In genomic region chr11:10181811-10182210, GRCh38 we compare ENCODE assay signal across 10 cellular contexts.
DNase-seq lines count a peak whose midpoint lies in the region; ATAC-seq and TF ChIP-seq lines count a peak whose summit lies in the region.
"Had no signal": no experiment of that assay in that cellular context is flagged by ENCODE, and none has a peak within 500 bp of the region (broad histone marks: within the 10 kb centered on the region; RNA-seq: fewer than 3 reads in every experiment).

No MANE protein-coding gene starts in this region.

- H3K4me2 ChIP-seq in neural progenitor cell, result no peak overlapping the region

- H3K79me2 ChIP-seq in neural progenitor cell (ENCODE audit: low read depth), result no peaks in the 10 kb centered on the region

- H4K20me1 ChIP-seq in neural progenitor cell (ENCODE audit: low read depth), result no peaks in the 10 kb centered on the region

- ATAC-seq in HG03571 (IDR thresholded peaks at IDR 0.05; ENCODE audit: unreplicated experiment) (no peak), HG02623 (IDR thresholded peaks at IDR 0.05; ENCODE audit: unreplicated experiment) (no peak)

- TF ChIP-seq CTCF in cardiac fibroblast (IDR thresholded peaks at IDR 0.05; ENCODE audit: low read depth, low read length) (no peak), neural progenitor cell (IDR thresholded peaks at IDR 0.05) (peak; percentile 35)

- H3K4me3 Mint-ChIP-seq in neural progenitor cell, result no peak overlapping the region
- H3K4me3 Mint-ChIP-seq: B cell had no signal

- H3F3A ChIP-seq in neural progenitor cell (ENCODE audit: low read depth), result no peaks in the 10 kb centered on the region

- H2AFZ ChIP-seq in neural progenitor cell (replicated peaks), result no peak overlapping the region

- DNase-seq in DMS53 (lab: John Stamatoyannopoulos, UW), result peak; percentile 51
- no peak for DNase-seq in DMS53 treated with DMSO at 0.1 percent for 48 hours (lab: John Stamatoyannopoulos, UW; ENCODE audit: unreplicated experiment)
- peak; percentile 33 for DNase-seq in NAMALWA (ENCODE audit: low spot score)
- peak; percentile 68 to 71 for DNase-seq in cardiac fibroblast (ENCODE audit: low read depth in 2 of 2)
- DNase-seq in neural progenitor cell (ENCODE audit: low spot score), result no peak
- no peak for DNase-seq in iPS-NIHi11 (ENCODE audit: low spot score)
- DNase-seq: islet precursor cell had no signal

- H3K4me3 ChIP-seq in cardiac fibroblast (replicated peaks in 1 of 2; ENCODE audit: low read depth in 2 of 2, low read length in 2 of 2), result no peak overlapping the region
- no peak overlapping the region for H3K4me3 ChIP-seq in neural progenitor cell

- no peak overlapping the region for H3K9ac ChIP-seq in neural progenitor cell

- H3K9me3 Mint-ChIP-seq in neural progenitor cell, result no peaks in the 10 kb centered on the region

- no peaks in the 10 kb centered on the region for H3K4me1 ChIP-seq in neural progenitor cell

- no peak overlapping the region for H3K27ac Mint-ChIP-seq in neural progenitor cell
- H3K27ac Mint-ChIP-seq: B cell had no signal

- no peaks in the 10 kb centered on the region for H3K27me3 ChIP-seq in neural progenitor cell

- peaks cover 2% of the 10 kb centered on the region for H3K36me3 Mint-ChIP-seq in neural progenitor cell

- H3K27me3 Mint-ChIP-seq in neural progenitor cell (ENCODE audit: insufficient read depth, low read depth), result peaks cover 2% of the 10 kb centered on the region
- H3K27me3 Mint-ChIP-seq: B cell had no signal

- no peaks in the 10 kb centered on the region for H3K4me1 Mint-ChIP-seq in neural progenitor cell
- H3K4me1 Mint-ChIP-seq: B cell had no signal

- H3K9me3 ChIP-seq in neural progenitor cell (ENCODE audit: low read depth), result no peaks in the 10 kb centered on the region

- no peaks in the 10 kb centered on the region for H3K36me3 ChIP-seq in neural progenitor cell

- no peak overlapping the region for H3K27ac ChIP-seq in neural progenitor cell

Comparison
In these comparisons a context has a peak if more than half of its experiments do, and no peak if none do; other contexts are left out.
1. DNase-seq: peak in DMS53 (single experiment), NAMALWA (single experiment) and cardiac fibroblast (2 of 2); none in DMS53 treated with DMSO at 0.1 percent for 48 hours (single experiment), neural progenitor cell (single experiment) and iPS-NIHi11 (single experiment).